ENCODE assay signal across 13 cellular contexts in the genomic region with DNA sequence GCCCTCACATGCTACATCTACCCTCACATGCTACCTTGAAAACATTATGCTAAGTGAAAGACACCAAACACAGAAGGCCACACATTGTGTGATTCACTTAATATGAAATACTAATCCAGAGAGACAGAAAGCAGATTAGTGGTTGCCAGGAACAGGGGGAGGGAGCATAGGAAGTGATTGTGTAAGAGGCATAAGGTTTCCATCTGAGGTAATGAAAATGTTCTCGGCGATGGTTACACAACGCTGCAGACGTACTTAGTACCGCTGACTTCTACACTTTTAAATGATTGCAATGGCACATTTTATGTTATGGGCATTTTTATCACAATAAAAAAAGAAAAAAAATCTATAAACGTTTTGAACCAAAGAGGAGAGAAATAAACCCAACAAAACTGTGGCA.
DNase-seq lines count a peak whose midpoint lies in the region; ATAC-seq, FAIRE-seq and TF ChIP-seq lines count a peak whose summit lies in the region.
"Had no signal": no experiment of that assay in that cellular context is flagged by ENCODE, and none has a peak within 500 bp of the region (broad histone marks: within the 10 kb centered on the region; RNA-seq: fewer than 3 reads in every experiment).

No MANE protein-coding gene starts in this region.

- no peaks in the 10 kb centered on the region for H3K36me3 ChIP-seq in HepG2 (replicated peaks in 1 of 2; ENCODE audit: control insufficient read depth in 1 of 2, insufficient read depth in 2 of 2, low read length in 2 of 2)

- H3K4me2 ChIP-seq in HepG2 (ENCODE audit: low read depth, low read length), result no peak overlapping the region

- WGBS in HepG2 (ENCODE audit: low lambda C conversion rate), result 10% methylated on average over 6 of the region's 6 CpGs

- DNase-seq in NCI-H2029 (lab: John Stamatoyannopoulos, UW) (peak; percentile 42), choroid plexus epithelial cell (ENCODE audit: low read depth) (peak; percentile 5), HepG2 (ENCODE audit: low spot score) (no peak), HEK293T (ENCODE audit: extremely low spot score) (no peak), activated gamma-delta T cell (lab: John Stamatoyannopoulos, UW) (no peak)
- DNase-seq: activated T-cell treated with anti-CD3 and anti-CD28 coated beads for 4 hours; stimulated activated CD4-positive, alpha-beta T cell treated with anti-CD3 and anti-CD28 coated beads, Interleukin-2, amount 100 ng/mL, for 24 hours; stimulated activated naive CD8-positive, alpha-beta T cell treated with anti-CD3 and anti-CD28 coated beads, Interleukin-15, Interleukin-2, amounts not matched to agents 100 U/mL and 50 U/mL, for 24 hours had no signal

- peaks cover 6% of the 10 kb centered on the region; the same call in 1 of the 2 replicates for H3K9me3 ChIP-seq in HepG2 (ENCODE audit: low read length)

- no peaks in the 10 kb centered on the region for H3K79me2 ChIP-seq in HepG2 (ENCODE audit: insufficient read depth, low read length)

- no peak overlapping the region for H2AFZ ChIP-seq in HepG2 (ENCODE audit: low read length)

- intact Hi-C loops in HepG2 (cut with micrococcal nuclease; ENCODE audit: unreplicated experiment), result no loop called here

- TF ChIP-seq CTCF in choroid plexus epithelial cell (conservative IDR thresholded peaks at IDR 0.05; ENCODE audit: low read depth, low read length) (no peak), HepG2 (CRISPR knock-in tag; IDR thresholded peaks at IDR 0.05) (no peak)

- no peak for ATAC-seq in HepG2
- no peak for ATAC-seq in GM21447 (IDR thresholded peaks at IDR 0.05; ENCODE audit: unreplicated experiment)
- ATAC-seq in HG02970 (IDR thresholded peaks at IDR 0.05; ENCODE audit: low FRiP score, unreplicated experiment), result no peak
- ATAC-seq: stimulated activated naive CD8-positive, alpha-beta T cell treated with anti-CD3 and anti-CD28 coated beads, Interleukin-15, Interleukin-2, amounts not matched to agents 100 U/mL and 50 U/mL, for 24 hours had no signal

- TF ChIP-seq RAD21 in HepG2 (CRISPR knock-in tag; IDR thresholded peaks at IDR 0.05), result no peak

- H3K4me3 ChIP-seq in choroid plexus epithelial cell (ENCODE audit: low read depth, low read length) (no peak overlapping the region), HepG2 (replicated peaks in 1 of 3; ENCODE audit: insufficient read depth in 1 of 3, low read depth in 2 of 3, low read length in 3 of 3) (no peak overlapping the region)

- no peak for FAIRE-seq in HepG2 (lab: Jason Lieb, UNC)
- FAIRE-seq: astrocyte, endothelial cell of umbilical vein, keratinocyte had no signal

- H3K4me1 ChIP-seq in HepG2 (ENCODE audit: insufficient read depth, low read length), result no peaks in the 10 kb centered on the region

- H4K20me1 ChIP-seq in HepG2 (ENCODE audit: insufficient read depth, low read length), result no peaks in the 10 kb centered on the region

- H3K27me3 ChIP-seq in HepG2 (ENCODE audit: control insufficient read depth in 1 of 2, insufficient read depth in 2 of 2, low read length in 2 of 2), result no peaks in the 10 kb centered on the region

- POLR2A ChIA-PET in HepG2 (lab: Yijun Ruan, JAX) (no interaction called here), HEK293T (lab: Yijun Ruan, JAX) (no interaction called here)

- TF ChIP-seq EP300 in HepG2 (IDR thresholded peaks at IDR 0.05; ENCODE audit: low read depth in 2 of 2, low read length in 2 of 2) (no peak), HepG2 (CRISPR knock-in tag; IDR thresholded peaks at IDR 0.05; ENCODE audit: borderline replicate concordance) (no peak)

- H3K9ac ChIP-seq in HepG2 (ENCODE audit: insufficient read depth, low read depth, low read length), result no peak overlapping the region

- no TSS peak for BruUV-seq in HepG2 (replicated peaks; lab: Mats Ljungman, UMichigan)

- in situ Hi-C loops in HepG2 (cut with HindIII; ENCODE audit: extremely low pct_ligation_motif_present, low pct_unique_long_range_greater_than_20kb), result no loop called here

- H3K27ac ChIP-seq in HepG2 (ENCODE audit: extremely low read length, insufficient read depth, low read length), result no peak overlapping the region

- no peak for TF ChIP-seq POLR2A in HepG2 (IDR thresholded peaks at IDR 0.05; ENCODE audit: insufficient read depth in 1 of 2, low read depth in 2 of 2, low read length in 2 of 2)

- CTCF ChIA-PET in HepG2 (lab: Yijun Ruan, JAX; ENCODE audit: low intra/inter-chr PET ratio, low total read pairs), result no interaction called here
- CTCF ChIA-PET in HEK293T (lab: Yijun Ruan, JAX), result no interaction called here

TF ChIP-seq in HepG2, 621 proteins besides CTCF, POLR2A, EP300 and RAD21:
- TF ChIP-seq TBL1XR1 (IDR thresholded peaks at IDR 0.05; ENCODE audit: borderline replicate concordance, low read length, partially characterized antibody), result no peak
- TF ChIP-seq CEBPB (IDR thresholded peaks at IDR 0.05; ENCODE audit: borderline replicate concordance, low read depth, low read length), result peak; percentile 72; the same call in 1 of the 2 replicates
- peak; percentile 29; the same call in 1 of the 2 replicates for TF ChIP-seq CEBPG (CRISPR knock-in tag; IDR thresholded peaks at IDR 0.05)

TF ChIP-seq in HEK293T, 16 proteins besides CTCF, POLR2A, EP300 and RAD21:
- no peak for TF ChIP-seq SUZ12 (IDR thresholded peaks at IDR 0.05)
- TF ChIP-seq CTBP1 (IDR thresholded peaks at IDR 0.05; ENCODE audit: borderline replicate concordance), result no peak
- TF ChIP-seq L3MBTL2 (conservative IDR thresholded peaks at IDR 0.05), result no peak
- no peak for TF ChIP-seq SP1 (IDR thresholded peaks at IDR 0.05)
- no peak for TF ChIP-seq TARDBP (IDR thresholded peaks at IDR 0.05)
- no peak for TF ChIP-seq FOXK2 (IDR thresholded peaks at IDR 0.05)
- no peak for TF ChIP-seq LEF1 (IDR thresholded peaks at IDR 0.05; ENCODE audit: borderline replicate concordance)
- no peak for TF ChIP-seq FOXA1 (IDR thresholded peaks at IDR 0.05)
- no peak for TF ChIP-seq ELF4 (IDR thresholded peaks at IDR 0.05)
- TF ChIP-seq ZNF384 (IDR thresholded peaks at IDR 0.05), result no peak
- no peak for TF ChIP-seq ARNT (IDR thresholded peaks at IDR 0.05)
- TF ChIP-seq BHLHE40 (IDR thresholded peaks at IDR 0.05; ENCODE audit: borderline replicate concordance), result no peak
- TF ChIP-seq, protein P1, sequence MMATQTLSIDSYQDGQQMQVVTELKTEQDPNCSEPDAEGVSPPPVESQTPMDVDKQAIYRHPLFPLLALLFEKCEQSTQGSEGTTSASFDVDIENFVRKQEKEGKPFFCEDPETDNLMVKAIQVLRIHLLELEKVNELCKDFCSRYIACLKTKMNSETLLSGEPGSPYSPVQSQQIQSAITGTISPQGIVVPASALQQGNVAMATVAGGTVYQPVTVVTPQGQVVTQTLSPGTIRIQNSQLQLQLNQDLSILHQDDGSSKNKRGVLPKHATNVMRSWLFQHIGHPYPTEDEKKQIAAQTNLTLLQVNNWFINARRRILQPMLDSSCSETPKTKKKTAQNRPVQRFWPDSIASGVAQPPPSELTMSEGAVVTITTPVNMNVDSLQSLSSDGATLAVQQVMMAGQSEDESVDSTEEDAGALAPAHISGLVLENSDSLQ (IDR thresholded peaks at IDR 0.05), result no peak
- TF ChIP-seq FOXM1 (IDR thresholded peaks at IDR 0.05; ENCODE audit: borderline replicate concordance), result no peak
- TF ChIP-seq NFRKB (IDR thresholded peaks at IDR 0.05), result no peak
- no peak for TF ChIP-seq HDGF (IDR thresholded peaks at IDR 0.05; ENCODE audit: borderline replicate concordance)
TF ChIP-seq in HEK293T: peak in this region for 0.

Comparison
In these comparisons a context has a peak if more than half of its experiments do, and no peak if none do; other contexts are left out.
1. DNase-seq: peak in NCI-H2029 (single experiment) and choroid plexus epithelial cell (single experiment); none in HepG2 (single experiment), HEK293T (single experiment) and activated gamma-delta T cell (single experiment).